Comparison of ENCODE assay signal across 1 cellular context in genomic region chr2:156087875-156088274, GRCh38.
TF ChIP-seq lines count a peak whose summit lies in the region.

No MANE protein-coding gene starts in this region.

TF ChIP-seq in WTC11, 78 proteins besides CTCF, POLR2A, EP300 and RAD21 (continued from another document):
- no peak for TF ChIP-seq NFATC4 (CRISPR knock-in tag; IDR thresholded peaks at IDR 0.05)
- TF ChIP-seq ZNF219 (CRISPR knock-in tag; IDR thresholded peaks at IDR 0.05; ENCODE audit: borderline replicate concordance): no peak
